9 cellular contexts compared by ENCODE assay signal in genomic region chr14:34931206-34931605, GRCh38. TPM values are rescaled to one million over a fixed set of nuclear protein-coding genes. Genes with fewer than 3 reads are reported as not detected.
DNase-seq lines count a peak whose midpoint lies in the region; ATAC-seq lines count a peak whose summit lies in the region.
"Had no signal": no experiment of that assay in that cellular context is flagged by ENCODE, and none has a peak within 500 bp of the region (broad histone marks: within the 10 kb centered on the region; RNA-seq: fewer than 3 reads in every experiment).

No MANE protein-coding gene starts in this region.

- peaks cover 0 to 7% of the 10 kb centered on the region in 2 donors for H3K4me1 ChIP-seq in duodenal mucosa (ENCODE audit: control insufficient read depth in 1 of 2, insufficient read depth in 2 of 2, low read length in 2 of 2)

- no peaks in the 10 kb centered on the region for H3K27me3 ChIP-seq in duodenal mucosa (ENCODE audit: control insufficient read depth in 1 of 2, insufficient read depth in 2 of 2, low read length in 2 of 2)

- H3K4me1 Mint-ChIP-seq in stimulated activated memory B cell treated with anti-CD40 and anti-IgM and Interleukin-4, amounts not matched to agents 10 μg/mL and 1 μg/mL and 100 μg/mL, for 72 hours, result peaks cover 13% of the 10 kb centered on the region

- peak overlapping the region; percentile 39 for H3K27ac ChIP-seq in duodenal mucosa (ENCODE audit: low read depth, low read length)
- H3K27ac ChIP-seq: A549 had no signal

- H3K36me3 ChIP-seq in duodenal mucosa (ENCODE audit: control insufficient read depth in 1 of 2, insufficient read depth in 2 of 2, low read length in 2 of 2), result no peaks in the 10 kb centered on the region

- peaks cover 4% of the 10 kb centered on the region for H3K36me3 Mint-ChIP-seq in stimulated activated memory B cell treated with anti-CD40 and anti-IgM and Interleukin-4, amounts not matched to agents 10 μg/mL and 1 μg/mL and 100 μg/mL, for 72 hours

- peak overlapping the region; percentile 88 for H3K27ac Mint-ChIP-seq in stimulated activated memory B cell treated with anti-CD40 and anti-IgM and Interleukin-4, amounts not matched to agents 10 μg/mL and 1 μg/mL and 100 μg/mL, for 72 hours

- peak; percentile 18 for DNase-seq in activated CD4-positive, CD25-positive, alpha-beta regulatory T cell treated with anti-CD3 and anti-CD28 coated beads, Interleukin-2, amount 50 U/mL, for 16 hours (ENCODE audit: low read depth, low spot score)
- no peak for DNase-seq in activated CD4-positive, CD25-positive, alpha-beta regulatory T cell (lab: John Stamatoyannopoulos, UW)
- DNase-seq in HT-29 (ENCODE audit: low spot score), result peak; percentile 30
- DNase-seq in NCI-H2171 (lab: John Stamatoyannopoulos, UW), result no peak

- no peaks in the 10 kb centered on the region for H3K9me3 Mint-ChIP-seq in stimulated activated memory B cell treated with anti-CD40 and anti-IgM and Interleukin-4, amounts not matched to agents 10 μg/mL and 1 μg/mL and 100 μg/mL, for 72 hours

- H3K4me3 Mint-ChIP-seq in stimulated activated memory B cell treated with anti-CD40 and anti-IgM and Interleukin-4, amounts not matched to agents 10 μg/mL and 1 μg/mL and 100 μg/mL, for 72 hours, result no peak overlapping the region

- no peak overlapping the region for H3K4me3 ChIP-seq in duodenal mucosa (ENCODE audit: low read depth in 1 of 2, low read length in 2 of 2)
- H3K4me3 ChIP-seq: A549 had no signal

- peak; percentile 80 for ATAC-seq in stimulated activated memory B cell treated with anti-CD40 and anti-IgM and Interleukin-4, amounts not matched to agents 10 μg/mL and 1 μg/mL and 100 μg/mL, for 72 hours
- no peak for ATAC-seq in HG03378 (IDR thresholded peaks at IDR 0.05; ENCODE audit: unreplicated experiment)
- ATAC-seq in HG03280 (IDR thresholded peaks at IDR 0.05; ENCODE audit: unreplicated experiment), result no peak
- ATAC-seq: A549 had no signal

- no peak overlapping the region for H3K9ac ChIP-seq in duodenal mucosa (ENCODE audit: low read depth in 1 of 2, low read length in 2 of 2)

- no peaks in the 10 kb centered on the region for H3K27me3 Mint-ChIP-seq in stimulated activated memory B cell treated with anti-CD40 and anti-IgM and Interleukin-4, amounts not matched to agents 10 μg/mL and 1 μg/mL and 100 μg/mL, for 72 hours

- no peaks in the 10 kb centered on the region for H3K9me3 ChIP-seq in duodenal mucosa (ENCODE audit: control insufficient read depth in 1 of 2, low read length in 2 of 2)
- H3K9me3 ChIP-seq: A549 had no signal

RNA-seq across cellular contexts. Expression of gene SRP54, which starts 51.6 kb away (rescaled TPM):
- total RNA-seq in HT-29 (2014; rRNA removed; shearing (Covaris generic)), result 23.3 and 26.1 TPM in 2 replicates

RNA-seq across cellular contexts. Expression of gene BAZ1A, which starts 56.0 kb away (rescaled TPM):
- 9.4 and 14.9 TPM in 2 replicates for total RNA-seq in HT-29 (2014; rRNA removed; shearing (Covaris generic))

Comparison
In these comparisons a context has a peak if more than half of its experiments do, and no peak if none do; other contexts are left out.
1. DNase-seq: peak in activated CD4-positive, CD25-positive, alpha-beta regulatory T cell treated with anti-CD3 and anti-CD28 coated beads, Interleukin-2, amount 50 U/mL, for 16 hours (single experiment) and HT-29 (single experiment); none in activated CD4-positive, CD25-positive, alpha-beta regulatory T cell (0 of 4) and NCI-H2171 (single experiment).